ENCODE assay signal across 1 cellular context in genomic region chr10:102876747-102877153, GRCh38.
TF ChIP-seq lines count a peak whose summit lies in the region.

No MANE protein-coding gene starts in this region.

TF ChIP-seq in HepG2, 621 proteins besides CTCF, POLR2A, EP300 and RAD21 (continues in another document):
- TF ChIP-seq BCL6 (CRISPR knock-in tag; IDR thresholded peaks at IDR 0.05) (peak; percentile 78), GATAD2A (CRISPR knock-in tag; IDR thresholded peaks at IDR 0.05) (peak; percentile 73), CREB3 (CRISPR knock-in tag; IDR thresholded peaks at IDR 0.05) (no peak), ZNF7 (CRISPR knock-in tag; IDR thresholded peaks at IDR 0.05) (no peak), CREB1 (IDR thresholded peaks at IDR 0.05) (no peak), CREB1 (CRISPR knock-in tag; IDR thresholded peaks at IDR 0.05) (peak; percentile 55), SKI (IDR thresholded peaks at IDR 0.05; ENCODE audit: partially characterized antibody) (no peak), ZNF83 (CRISPR knock-in tag; IDR thresholded peaks at IDR 0.05; ENCODE audit: borderline replicate concordance) (no peak), CCAR2 (optimal IDR thresholded peaks at IDR 0.05; ENCODE audit: low read depth, low read length) (no peak), YY1 (IDR thresholded peaks at IDR 0.05; ENCODE audit: insufficient read depth, insufficient replicate concordance, low read depth, low read length) (no peak), ZMAT3 (CRISPR knock-in tag; conservative IDR thresholded peaks at IDR 0.05) (no peak), FOXA3 (CRISPR knock-in tag; IDR thresholded peaks at IDR 0.05) (peak; percentile 39; the same call in 1 of the 2 replicates), ESRRA (CRISPR knock-in tag; IDR thresholded peaks at IDR 0.05; ENCODE audit: low read depth) (no peak), ZNF460 (CRISPR knock-in tag; IDR thresholded peaks at IDR 0.05; ENCODE audit: borderline replicate concordance) (no peak), PHF21A (CRISPR knock-in tag; IDR thresholded peaks at IDR 0.05) (0 out of 2 replicates have a peak, but pooled peaks have one; percentile 30), GATAD1 (CRISPR knock-in tag; IDR thresholded peaks at IDR 0.05) (no peak), DNMT1 (CRISPR knock-in tag; IDR thresholded peaks at IDR 0.05) (no peak), ZFP36L1 (CRISPR knock-in tag; IDR thresholded peaks at IDR 0.05) (no peak), ZNF775 (CRISPR knock-in tag; IDR thresholded peaks at IDR 0.05; ENCODE audit: borderline replicate concordance) (no peak), ZNF329 (CRISPR knock-in tag; IDR thresholded peaks at IDR 0.05; ENCODE audit: low read depth) (no peak), ETV6 (CRISPR knock-in tag; conservative IDR thresholded peaks at IDR 0.05) (no peak), SRSF9 (IDR thresholded peaks at IDR 0.05; ENCODE audit: borderline replicate concordance, insufficient read depth, low read depth, low read length, poor library complexity, severe bottlenecking) (no peak), NKX3-1 (CRISPR knock-in tag; IDR thresholded peaks at IDR 0.05) (no peak), SOX6 (IDR thresholded peaks at IDR 0.05) (no peak), SOX6 (CRISPR knock-in tag; IDR thresholded peaks at IDR 0.05) (peak; percentile 88), ZNF550 (CRISPR knock-in tag; IDR thresholded peaks at IDR 0.05; ENCODE audit: borderline replicate concordance) (no peak), THYN1 (CRISPR knock-in tag; IDR thresholded peaks at IDR 0.05; ENCODE audit: borderline replicate concordance, low read depth) (no peak), ZNF512B (CRISPR knock-in tag; IDR thresholded peaks at IDR 0.05; ENCODE audit: borderline replicate concordance) (no peak), ZNF44 (CRISPR knock-in tag; IDR thresholded peaks at IDR 0.05) (no peak), ZNF543 (CRISPR knock-in tag; IDR thresholded peaks at IDR 0.05) (no peak), NFE2L2 (IDR thresholded peaks at IDR 0.05; ENCODE audit: low read length) (no peak), STAT6 (CRISPR knock-in tag; IDR thresholded peaks at IDR 0.05; ENCODE audit: borderline replicate concordance) (no peak), ZNF687 (CRISPR knock-in tag; IDR thresholded peaks at IDR 0.05) (no peak), HNF1A (IDR thresholded peaks at IDR 0.05; ENCODE audit: low read depth) (peak; percentile 74; the same call in 1 of the 2 replicates), HNF1A (CRISPR knock-in tag; IDR thresholded peaks at IDR 0.05; ENCODE audit: borderline replicate concordance) (no peak), ZNF597 (CRISPR knock-in tag; IDR thresholded peaks at IDR 0.05) (no peak), LRRFIP1 (CRISPR knock-in tag; conservative IDR thresholded peaks at IDR 0.05) (no peak), PHF8 (CRISPR knock-in tag; IDR thresholded peaks at IDR 0.05) (no peak), ZBTB10 (CRISPR knock-in tag; IDR thresholded peaks at IDR 0.05; ENCODE audit: borderline replicate concordance) (no peak), NR2F6 (IDR thresholded peaks at IDR 0.05) (peak; percentile 86), NR2F6 (CRISPR knock-in tag; IDR thresholded peaks at IDR 0.05) (no peak), ZNF33B (CRISPR knock-in tag; IDR thresholded peaks at IDR 0.05) (no peak), KDM2A (CRISPR knock-in tag; IDR thresholded peaks at IDR 0.05; ENCODE audit: borderline replicate concordance, low read depth) (no peak), ZNF772 (CRISPR knock-in tag; IDR thresholded peaks at IDR 0.05) (no peak)
